In genomic region chr19:39647918-39648317, GRCh38 we compare ENCODE assay signal across 3 cellular contexts.
A peak's percentile ranks its signal among the peaks of the same experiment; 100 is the strongest.
TF ChIP-seq lines count a peak whose summit lies in the region.

No MANE protein-coding gene starts in this region.

TF ChIP-seq in A549, 52 proteins besides CTCF, POLR2A, EP300 and RAD21:
- TF ChIP-seq ZSCAN20 (CRISPR knock-in tag; IDR thresholded peaks at IDR 0.05), result no peak
- no peak for TF ChIP-seq RARB (CRISPR knock-in tag; IDR thresholded peaks at IDR 0.05)
- TF ChIP-seq REST (IDR thresholded peaks at IDR 0.05), result peak; percentile 49; the same call in 1 of the 2 replicates
- no peak for TF ChIP-seq HDAC2 (IDR thresholded peaks at IDR 0.05)
- no peak for TF ChIP-seq RNF2 (IDR thresholded peaks at IDR 0.05; ENCODE audit: borderline replicate concordance, low read depth)
- TF ChIP-seq NFE2L2 (conservative IDR thresholded peaks at IDR 0.05; ENCODE audit: low read length), result no peak

TF ChIP-seq in HEK293, 187 proteins besides CTCF, POLR2A, EP300 and RAD21:
- TF ChIP-seq KLF7 (tag by site-specific recombination; IDR thresholded peaks at IDR 0.05; ENCODE audit: borderline replicate concordance) (no peak), REST (tag by site-specific recombination; IDR thresholded peaks at IDR 0.05) (peak; percentile 68)

TF ChIP-seq in GM12878, 131 proteins besides CTCF, POLR2A, EP300 and RAD21:
- TF ChIP-seq REST (IDR thresholded peaks at IDR 0.05; ENCODE audit: low read depth, low read length) (peak; percentile 22; the same call in 1 of the 2 replicates), FOS (IDR thresholded peaks at IDR 0.05; ENCODE audit: borderline replicate concordance, extremely low read depth, insufficient read length) (no peak)
